ENCODE assay signal across 1 cellular context in genomic region chr1:155273134-155273982, GRCh38.
TF ChIP-seq lines count a peak whose summit lies in the region.

Gene CLK2 (minus strand): TSS chr1:155273504. CDS start chr1:155270977, 2,527 bp downstream.

TF ChIP-seq in K562, 482 proteins besides CTCF, POLR2A, EP300 and RAD21 (continued from another document and continues in another):
- TF ChIP-seq ZNF318 (IDR thresholded peaks at IDR 0.05; ENCODE audit: borderline replicate concordance in 1 of 2, low read depth in 1 of 2) (no peak), ZNF609 (CRISPR knock-in tag; IDR thresholded peaks at IDR 0.05; ENCODE audit: borderline replicate concordance) (no peak), THAP12 (CRISPR knock-in tag; IDR thresholded peaks at IDR 0.05) (peak; percentile 56; the same call in 1 of the 2 replicates), HMG20A (CRISPR knock-in tag; conservative IDR thresholded peaks at IDR 0.05) (no peak), PRPF4 (IDR thresholded peaks at IDR 0.05; ENCODE audit: insufficient read depth, low read depth, low read length, poor library complexity, severe bottlenecking) (no peak), ZMIZ1 (IDR thresholded peaks at IDR 0.05; ENCODE audit: low read depth in 2 of 2, low read length in 2 of 2) (no peak), PHTF2 (CRISPR knock-in tag; IDR thresholded peaks at IDR 0.05) (no peak), MGA (IDR thresholded peaks at IDR 0.05) (peak; percentile 97)
